ENCODE assay signal across 1 cellular context in genomic region chr2:120235158-120235557, GRCh38.
A peak's percentile ranks its signal among the peaks of the same experiment; 100 is the strongest.
TF ChIP-seq lines count a peak whose summit lies in the region.

No MANE protein-coding gene starts in this region.

TF ChIP-seq in HEK293, 187 proteins besides CTCF, POLR2A, EP300 and RAD21 (continued from another document):
- TF ChIP-seq ZNF280D (tag by site-specific recombination; IDR thresholded peaks at IDR 0.05) (peak; percentile 74; the same call in 1 of the 2 replicates), ZNF580 (tag by site-specific recombination; IDR thresholded peaks at IDR 0.05) (peak; percentile 68)
